In the genomic region with DNA sequence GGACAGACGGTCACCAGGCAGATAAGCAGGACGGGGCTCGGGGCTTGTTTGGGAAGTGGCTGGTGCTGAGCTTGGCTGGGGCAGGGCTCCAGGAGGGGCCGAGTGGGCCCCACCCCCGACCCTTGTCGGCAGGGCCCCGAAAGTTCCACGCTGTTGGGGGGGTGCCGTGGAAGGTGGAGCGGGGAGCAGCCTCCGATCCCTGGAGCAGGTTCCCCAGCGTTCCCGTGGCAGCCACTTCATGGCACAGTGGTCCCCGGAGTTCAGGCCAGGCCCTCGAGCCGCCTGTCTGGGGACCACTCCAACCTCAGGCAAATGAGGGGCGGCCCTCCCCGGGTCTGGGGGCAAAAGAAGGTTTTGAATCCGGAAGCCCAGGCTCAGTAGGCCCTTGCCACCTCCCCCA, we compare ENCODE assay signal across 1 cellular context.
TF ChIP-seq lines count a peak whose summit lies in the region.

No MANE protein-coding gene starts in this region.

TF ChIP-seq in HEK293, 187 proteins besides CTCF, POLR2A, EP300 and RAD21 (continued from another document):
- TF ChIP-seq HIC1 (tag by site-specific recombination; IDR thresholded peaks at IDR 0.05) (no peak), ZIC2 (tag by site-specific recombination; IDR thresholded peaks at IDR 0.05) (no peak), ZNF521 (tag by site-specific recombination; IDR thresholded peaks at IDR 0.05) (no peak)
